In genomic region chr19:12647490-12648071, GRCh38 we compare ENCODE assay signal across 8 cellular contexts. TPM values are rescaled to one million over a fixed set of nuclear protein-coding genes. Genes with fewer than 3 reads are reported as not detected.
DNase-seq lines count a peak whose midpoint lies in the region; ATAC-seq, FAIRE-seq and TF ChIP-seq lines count a peak whose summit lies in the region.

No MANE protein-coding gene starts in this region.

- no peaks in the 10 kb centered on the region for H3K9me3 Mint-ChIP-seq in natural killer cell treated with Interleukin-12 subunit alpha and Interleukin-12 subunit beta and Interleukin-15 and Interleukin-18, amount 100 ng/mL, for 72 hours

- H3K4me1 ChIP-seq in endothelial cell of umbilical vein (ENCODE audit: control insufficient read depth, extremely low read depth, insufficient read depth, low read length), result no peaks in the 10 kb centered on the region

- no peaks in the 10 kb centered on the region for H3K27me3 ChIP-seq in endothelial cell of umbilical vein (ENCODE audit: control insufficient read depth in 2 of 2, insufficient read depth in 2 of 2, low read length in 2 of 2)
- H3K27me3 ChIP-seq in WERI-Rb-1 (ENCODE audit: insufficient read depth, low read depth, severe bottlenecking), result no peaks in the 10 kb centered on the region

- no peak overlapping the region for H3K4me3 Mint-ChIP-seq in natural killer cell treated with Interleukin-12 subunit alpha and Interleukin-12 subunit beta and Interleukin-15 and Interleukin-18, amount 100 ng/mL, for 72 hours

- H3K36me3 ChIP-seq in endothelial cell of umbilical vein (ENCODE audit: control insufficient read depth in 2 of 2, extremely low read depth in 1 of 2, insufficient read depth in 2 of 2, low read length in 2 of 2) (no peaks in the 10 kb centered on the region), WERI-Rb-1 (no peaks in the 10 kb centered on the region)

- H4K20me1 ChIP-seq in endothelial cell of umbilical vein (replicated peaks; ENCODE audit: control insufficient read depth, extremely low read depth, insufficient read depth, low read length), result no peaks in the 10 kb centered on the region

- H3K36me3 Mint-ChIP-seq in natural killer cell treated with Interleukin-12 subunit alpha and Interleukin-12 subunit beta and Interleukin-15 and Interleukin-18, amount 100 ng/mL, for 72 hours, result no peaks in the 10 kb centered on the region

- H3K4me2 ChIP-seq in endothelial cell of umbilical vein (ENCODE audit: insufficient read depth, low read length), result peak overlapping the region; percentile 30

- peak overlapping the region; percentile 72 for H2AFZ ChIP-seq in endothelial cell of umbilical vein (ENCODE audit: low read depth, low read length)

- intact Hi-C loops in endothelial cell of umbilical vein (cut with micrococcal nuclease), result no loop called here

- no peak for FAIRE-seq in endothelial cell of umbilical vein (lab: Jason Lieb, UNC)

- H3K4me1 Mint-ChIP-seq in natural killer cell treated with Interleukin-12 subunit alpha and Interleukin-12 subunit beta and Interleukin-15 and Interleukin-18, amount 100 ng/mL, for 72 hours (ENCODE audit: low read depth in 2 of 2), result peaks cover 0 to 5% of the 10 kb centered on the region in 2 donors

- BruUV-seq in endothelial cell of umbilical vein (replicated peaks; lab: Mats Ljungman, UMichigan), result no TSS peak

- peak; percentile 72 to 87 for ATAC-seq in natural killer cell treated with Interleukin-12 subunit alpha and Interleukin-12 subunit beta and Interleukin-15 and Interleukin-18, amount 100 ng/mL, for 72 hours
- no peak for ATAC-seq in HG02852 (IDR thresholded peaks at IDR 0.05; ENCODE audit: unreplicated experiment)
- no peak for ATAC-seq in HG03571 (IDR thresholded peaks at IDR 0.05; ENCODE audit: unreplicated experiment)

- TF ChIP-seq POLR2A in endothelial cell of umbilical vein (IDR thresholded peaks at IDR 0.05; ENCODE audit: low read depth, low read length), result no peak

- dilution Hi-C loops in endothelial cell of umbilical vein (cut with MboI; ENCODE audit: extremely low pct_ligation_motif_present, low sequenced_read_pairs), result no loop called here

- CTCF ChIA-PET in endothelial cell of umbilical vein (lab: Charles Lee), result interaction anchor here (0.7 to 2.5 kb wide), 3 partner anchors 19 to 68 kb away, joined by 3 to 7 read pairs (median 4); partner anchors contain the start of genes MAN2B1 and WDR83

- no peaks in the 10 kb centered on the region for H3K79me2 ChIP-seq in endothelial cell of umbilical vein (ENCODE audit: control insufficient read depth, insufficient read depth, low read length)

- POLR2A ChIA-PET in endothelial cell of umbilical vein (lab: Charles Lee), result interaction anchor here (1.3 kb wide), 1 partner anchor 37 kb away, joined by 4 read pairs; the partner anchor contains the start of genes ZNF490 and ZNF791

- DNase-seq in EL (peak; percentile 36), NCI-H526 (lab: John Stamatoyannopoulos, UW) (peak; percentile 41 to 67), endothelial cell of umbilical vein (ENCODE audit: low read depth, low spot score) (peak; percentile 36), GM19238 (ENCODE audit: insufficient read length, low spot score) (no peak), WERI-Rb-1 (no peak)
- no peak for DNase-seq in natural killer cell treated with Interleukin-12 subunit alpha and Interleukin-12 subunit beta and Interleukin-15 and Interleukin-18, amount 100 ng/mL, for 72 hours (ENCODE audit: low spot score)

- TF ChIP-seq CTCF in endothelial cell of umbilical vein (IDR thresholded peaks at IDR 0.05; ENCODE audit: extremely low read depth in 1 of 2, insufficient read depth in 1 of 2, low read depth in 1 of 2, low read length in 2 of 2) (no peak), WERI-Rb-1 (IDR thresholded peaks at IDR 0.05; ENCODE audit: low read depth, low read length) (no peak)

- H3K9me3 ChIP-seq in endothelial cell of umbilical vein (replicated peaks; ENCODE audit: control insufficient read depth, insufficient read depth, low read length) (no peaks in the 10 kb centered on the region), WERI-Rb-1 (ENCODE audit: severe bottlenecking) (no peaks in the 10 kb centered on the region)

- no peak overlapping the region for H3K27ac Mint-ChIP-seq in natural killer cell treated with Interleukin-12 subunit alpha and Interleukin-12 subunit beta and Interleukin-15 and Interleukin-18, amount 100 ng/mL, for 72 hours

- H3K4me3 ChIP-seq in endothelial cell of umbilical vein (replicated peaks in 1 of 3; ENCODE audit: insufficient read depth in 1 of 3, low read depth in 1 of 3, low read length in 3 of 3) (no peak overlapping the region), WERI-Rb-1 (ENCODE audit: low read depth, low read length) (no peak overlapping the region)

- no peaks in the 10 kb centered on the region for H3K27me3 Mint-ChIP-seq in natural killer cell treated with Interleukin-12 subunit alpha and Interleukin-12 subunit beta and Interleukin-15 and Interleukin-18, amount 100 ng/mL, for 72 hours

- no peak overlapping the region for H3K27ac ChIP-seq in endothelial cell of umbilical vein (ENCODE audit: insufficient read depth, low read depth, low read length)
- no peak overlapping the region for H3K27ac ChIP-seq in WERI-Rb-1

- no peaks in the 10 kb centered on the region for H3K9me1 ChIP-seq in endothelial cell of umbilical vein (replicated peaks; ENCODE audit: control insufficient read depth, extremely low read depth, insufficient read depth, low read length)

- no peak overlapping the region for H3K9ac ChIP-seq in endothelial cell of umbilical vein (replicated peaks; ENCODE audit: extremely low read depth, insufficient read depth, low read length)

TF ChIP-seq in endothelial cell of umbilical vein, 7 proteins besides CTCF, POLR2A, EP300 and RAD21 (continues in another document):
- no peak for TF ChIP-seq GATA2 (IDR thresholded peaks at IDR 0.05; ENCODE audit: insufficient read depth, insufficient read length, low read depth, low read length)

RNA-seq across cellular contexts. Expression of gene MAN2B1, which starts 19.0 kb away (rescaled TPM):
- 73.0 and 76.8 TPM in 2 replicates for total RNA-seq in endothelial cell of umbilical vein
- polyA plus RNA-seq in endothelial cell of umbilical vein, result 64.4 and 70.3 TPM in 2 replicates
- polyA plus RNA-seq in endothelial cell of umbilical vein (2011; cell fraction: cytosol; rRNA removed), result 46.7 and 51.2 TPM in 2 replicates
- 75.6 and 93.9 TPM in 2 replicates for polyA plus RNA-seq in endothelial cell of umbilical vein (2011; cell fraction: nucleus; rRNA removed)
- polyA plus RNA-seq in endothelial cell of umbilical vein (2012), result 62.9 and 110 TPM in 2 replicates
- 25.5 and 32.1 TPM in 2 replicates for polyA minus RNA-seq in endothelial cell of umbilical vein
- polyA minus RNA-seq in endothelial cell of umbilical vein (2011; cell fraction: cytosol; rRNA and poly(A)+ RNA removed), result 5.8 TPM
- 22.4 and 33.1 TPM in 2 replicates for polyA minus RNA-seq in endothelial cell of umbilical vein (2011; cell fraction: nucleus; rRNA and poly(A)+ RNA removed)
- 100 to 1,000 TPM; 135 to 199 TPM for total RNA-seq in natural killer cell treated with Interleukin-12 subunit alpha and Interleukin-12 subunit beta and Interleukin-15 and Interleukin-18, amount 100 ng/mL, for 72 hours

RNA-seq across cellular contexts. Expression of gene WDR83, which starts 19.0 kb away (rescaled TPM):
- 10.9 and 11.8 TPM in 2 replicates for total RNA-seq in endothelial cell of umbilical vein
- 10.5 and 11.0 TPM in 2 replicates for polyA plus RNA-seq in endothelial cell of umbilical vein
- polyA plus RNA-seq in endothelial cell of umbilical vein (2011; cell fraction: cytosol; rRNA removed), result 6.8 and 8.0 TPM in 2 replicates
- polyA plus RNA-seq in endothelial cell of umbilical vein (2011; cell fraction: nucleus; rRNA removed), result 11.7 and 12.5 TPM in 2 replicates
- 8.6 and 11.4 TPM in 2 replicates for polyA plus RNA-seq in endothelial cell of umbilical vein (2012)
- 5.7 and 11.2 TPM in 2 replicates for polyA minus RNA-seq in endothelial cell of umbilical vein
- polyA minus RNA-seq in endothelial cell of umbilical vein (2011; cell fraction: cytosol; rRNA and poly(A)+ RNA removed), result 10.2 TPM
- polyA minus RNA-seq in endothelial cell of umbilical vein (2011; cell fraction: nucleus; rRNA and poly(A)+ RNA removed), result 3.3 and 7.7 TPM in 2 replicates
- total RNA-seq in natural killer cell treated with Interleukin-12 subunit alpha and Interleukin-12 subunit beta and Interleukin-15 and Interleukin-18, amount 100 ng/mL, for 72 hours, result 10 to 100 TPM; 18.6 to 25.1 TPM

RNA-seq across cellular contexts. Expression of gene DHPS, which starts 34.1 kb away (rescaled TPM):
- total RNA-seq in endothelial cell of umbilical vein, result 68.4 and 77.4 TPM in 2 replicates
- polyA plus RNA-seq in endothelial cell of umbilical vein, result 80.6 and 90.1 TPM in 2 replicates
- polyA plus RNA-seq in endothelial cell of umbilical vein (2011; cell fraction: cytosol; rRNA removed), result 72.2 and 76.1 TPM in 2 replicates
- 183 and 226 TPM in 2 replicates for polyA plus RNA-seq in endothelial cell of umbilical vein (2011; cell fraction: nucleus; rRNA removed)
- 48.5 and 49.9 TPM in 2 replicates for polyA plus RNA-seq in endothelial cell of umbilical vein (2012)
- polyA minus RNA-seq in endothelial cell of umbilical vein, result 50.2 and 71.2 TPM in 2 replicates
- polyA minus RNA-seq in endothelial cell of umbilical vein (2011; cell fraction: cytosol; rRNA and poly(A)+ RNA removed), result 46.0 TPM
- 40.9 and 46.7 TPM in 2 replicates for polyA minus RNA-seq in endothelial cell of umbilical vein (2011; cell fraction: nucleus; rRNA and poly(A)+ RNA removed)
- 100 to 1,000 TPM; 127 to 148 TPM for total RNA-seq in natural killer cell treated with Interleukin-12 subunit alpha and Interleukin-12 subunit beta and Interleukin-15 and Interleukin-18, amount 100 ng/mL, for 72 hours

RNA-seq across cellular contexts. Expression of gene ZNF791, which starts 36.9 kb away (rescaled TPM):
- total RNA-seq in endothelial cell of umbilical vein, result 19.9 and 21.8 TPM in 2 replicates
- polyA plus RNA-seq in endothelial cell of umbilical vein, result 6.4 and 8.3 TPM in 2 replicates
- polyA plus RNA-seq in endothelial cell of umbilical vein (2011; cell fraction: cytosol; rRNA removed), result 6.1 and 6.7 TPM in 2 replicates
- 14.4 and 17.2 TPM in 2 replicates for polyA plus RNA-seq in endothelial cell of umbilical vein (2011; cell fraction: nucleus; rRNA removed)
- 13.2 and 16.2 TPM in 2 replicates for polyA plus RNA-seq in endothelial cell of umbilical vein (2012)
- 13.7 and 18.3 TPM in 2 replicates for polyA minus RNA-seq in endothelial cell of umbilical vein
- polyA minus RNA-seq in endothelial cell of umbilical vein (2011; cell fraction: cytosol; rRNA and poly(A)+ RNA removed), result 17.4 TPM
- polyA minus RNA-seq in endothelial cell of umbilical vein (2011; cell fraction: nucleus; rRNA and poly(A)+ RNA removed), result 19.2 and 22.6 TPM in 2 replicates
- total RNA-seq in natural killer cell treated with Interleukin-12 subunit alpha and Interleukin-12 subunit beta and Interleukin-15 and Interleukin-18, amount 100 ng/mL, for 72 hours, result 10 to 100 TPM; 28.7 to 29.1 TPM

RNA-seq across cellular contexts. Expression of gene ZNF490, which starts 37.0 kb away (rescaled TPM):
- 5.7 and 6.3 TPM in 2 replicates for total RNA-seq in endothelial cell of umbilical vein
- 0.89 and 1.4 TPM in 2 replicates for polyA plus RNA-seq in endothelial cell of umbilical vein
- polyA plus RNA-seq in endothelial cell of umbilical vein (2011; cell fraction: cytosol; rRNA removed), result 1.7 and 1.9 TPM in 2 replicates
- 1.5 and 2.8 TPM in 2 replicates for polyA plus RNA-seq in endothelial cell of umbilical vein (2011; cell fraction: nucleus; rRNA removed)
- polyA plus RNA-seq in endothelial cell of umbilical vein (2012), result 0.70 and 1.8 TPM in 2 replicates
- polyA minus RNA-seq in endothelial cell of umbilical vein, result 19.8 and 23.1 TPM in 2 replicates
- 3.4 TPM for polyA minus RNA-seq in endothelial cell of umbilical vein (2011; cell fraction: cytosol; rRNA and poly(A)+ RNA removed)
- 6.3 and 7.5 TPM in 2 replicates for polyA minus RNA-seq in endothelial cell of umbilical vein (2011; cell fraction: nucleus; rRNA and poly(A)+ RNA removed)
- total RNA-seq in natural killer cell treated with Interleukin-12 subunit alpha and Interleukin-12 subunit beta and Interleukin-15 and Interleukin-18, amount 100 ng/mL, for 72 hours, result 10 to 100 TPM; 12.5 to 15.6 TPM

Comparison
In these comparisons a context has a peak if more than half of its experiments do, and no peak if none do; other contexts are left out.
1. DNase-seq: peak in EL (single experiment), NCI-H526 (2 of 2) and endothelial cell of umbilical vein (single experiment); none in natural killer cell treated with Interleukin-12 subunit alpha and Interleukin-12 subunit beta and Interleukin-15 and Interleukin-18, amount 100 ng/mL, for 72 hours (single experiment), GM19238 (single experiment) and WERI-Rb-1 (single experiment).
2. ATAC-seq: peak in natural killer cell treated with Interleukin-12 subunit alpha and Interleukin-12 subunit beta and Interleukin-15 and Interleukin-18, amount 100 ng/mL, for 72 hours (2 of 2); none in HG02852 (single experiment) and HG03571 (single experiment).